17 cellular contexts compared by ENCODE assay signal in the genomic region with DNA sequence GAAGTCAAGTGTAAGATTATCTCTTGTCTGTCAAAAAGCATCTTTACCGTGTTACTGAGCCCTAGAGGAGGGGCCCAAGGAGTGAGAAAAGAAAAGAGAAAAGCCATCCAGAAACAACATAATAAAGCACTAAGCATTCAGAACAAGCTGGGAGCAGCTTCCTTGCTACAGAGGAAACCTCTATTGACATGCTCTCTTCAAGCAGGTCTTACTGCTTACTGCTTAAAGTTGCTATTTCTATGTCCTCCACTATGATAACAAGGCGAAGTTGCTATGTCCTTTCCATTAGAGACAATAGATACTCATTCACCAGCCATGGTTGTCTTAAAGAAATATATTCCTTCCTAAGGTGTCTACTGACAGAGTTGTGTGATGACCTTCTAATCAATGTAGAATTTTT.
"Had no signal": no experiment of that assay in that cellular context is flagged by ENCODE, and none has a peak within 500 bp of the region (broad histone marks: within the 10 kb centered on the region; RNA-seq: fewer than 3 reads in every experiment).

No MANE protein-coding gene starts in this region.

- H3K79me2 ChIP-seq: hepatocyte, parathyroid adenoma had no signal

- H3K4me2 ChIP-seq: hepatocyte had no signal

- DNase-seq: activated CD4-positive, alpha-beta T cell treated with anti-CD3 and anti-CD28 coated beads for 4 hours; activated CD8-positive, alpha-beta memory T cell treated with anti-CD3 and anti-CD28 coated beads, Interleukin-2, amount 50 U/mL, for 48 hours; activated gamma-delta T cell; activated T-cell treated with anti-CD3 and anti-CD28 coated beads, Interleukin-2, amount 50 U/mL, for 72 hours; amygdala; brain microvascular endothelial cell; dermis blood vessel endothelial cell; endodermal cell; erythroblast; stimulated activated CD4-positive, alpha-beta T cell treated with anti-CD3 and anti-CD28 coated beads, Interleukin-1b, Interleukin-23, amount 100 ng/mL, for 48 hours; stimulated activated naive CD8-positive, alpha-beta T cell treated with anti-CD3 and anti-CD28 coated beads, Interleukin-15, amount 100 ng/mL, for 72 hours; T-helper 2 cell; upper lobe of right lung had no signal

- H3K27ac ChIP-seq: brain microvascular endothelial cell, hepatocyte, parathyroid adenoma, upper lobe of right lung had no signal

- H3K36me3 Mint-ChIP-seq: activated naive CD8-positive, alpha-beta T cell; natural killer cell treated with Interleukin-12 subunit alpha and Interleukin-12 subunit beta and Interleukin-15 and Interleukin-18, amount 100 ng/mL, for 72 hours had no signal

- H3K4me1 ChIP-seq: parathyroid adenoma, upper lobe of right lung had no signal

- ATAC-seq: activated T-cell treated with anti-CD3 and anti-CD28 coated beads, Interleukin-2, amount 50 U/mL, for 72 hours; natural killer cell treated with Interleukin-12 subunit alpha and Interleukin-12 subunit beta and Interleukin-15 and Interleukin-18, amount 100 ng/mL, for 72 hours; stimulated activated naive CD8-positive, alpha-beta T cell treated with anti-CD3 and anti-CD28 coated beads, Interleukin-15, amount 100 ng/mL, for 72 hours; upper lobe of right lung had no signal

- H3K27me3 Mint-ChIP-seq: activated naive CD8-positive, alpha-beta T cell; natural killer cell treated with Interleukin-12 subunit alpha and Interleukin-12 subunit beta and Interleukin-15 and Interleukin-18, amount 100 ng/mL, for 72 hours; stimulated activated naive CD8-positive, alpha-beta T cell treated with anti-CD3 and anti-CD28 coated beads, Interleukin-15, amount 100 ng/mL, for 72 hours had no signal

- H2AFZ ChIP-seq: hepatocyte, parathyroid adenoma had no signal

- H3K27ac Mint-ChIP-seq: activated naive CD8-positive, alpha-beta T cell; activated T-cell treated with anti-CD3 and anti-CD28 coated beads, Interleukin-2, amount 50 U/mL, for 72 hours; endodermal cell; natural killer cell treated with Interleukin-12 subunit alpha and Interleukin-12 subunit beta and Interleukin-15 and Interleukin-18, amount 100 ng/mL, for 72 hours; stimulated activated naive CD8-positive, alpha-beta T cell treated with anti-CD3 and anti-CD28 coated beads, Interleukin-15, amount 100 ng/mL, for 72 hours had no signal

- H3K4me3 Mint-ChIP-seq: activated naive CD8-positive, alpha-beta T cell; activated T-cell treated with anti-CD3 and anti-CD28 coated beads, Interleukin-2, amount 50 U/mL, for 72 hours; endodermal cell; natural killer cell treated with Interleukin-12 subunit alpha and Interleukin-12 subunit beta and Interleukin-15 and Interleukin-18, amount 100 ng/mL, for 72 hours; stimulated activated naive CD8-positive, alpha-beta T cell treated with anti-CD3 and anti-CD28 coated beads, Interleukin-15, amount 100 ng/mL, for 72 hours had no signal

- H3K27me3 ChIP-seq: brain microvascular endothelial cell, hepatocyte, upper lobe of right lung had no signal

- H3K9me3 Mint-ChIP-seq: endodermal cell; stimulated activated naive CD8-positive, alpha-beta T cell treated with anti-CD3 and anti-CD28 coated beads, Interleukin-15, amount 100 ng/mL, for 72 hours had no signal

- H3K4me1 Mint-ChIP-seq: stimulated activated naive CD8-positive, alpha-beta T cell treated with anti-CD3 and anti-CD28 coated beads, Interleukin-15, amount 100 ng/mL, for 72 hours had no signal

- H3K36me3 ChIP-seq: brain microvascular endothelial cell, upper lobe of right lung had no signal

- H3K4me3 ChIP-seq: hepatocyte, upper lobe of right lung had no signal

- H3K9ac ChIP-seq: parathyroid adenoma had no signal

- H3K9me3 ChIP-seq: upper lobe of right lung had no signal
